ENCODE assay signal across 8 cellular contexts in genomic region chr12:56315256-56315625, GRCh38. TPM values are rescaled to one million over a fixed set of nuclear protein-coding genes. Genes with fewer than 3 reads are reported as not detected.
DNase-seq lines count a peak whose midpoint lies in the region; ATAC-seq and TF ChIP-seq lines count a peak whose summit lies in the region.

No MANE protein-coding gene starts in this region.

- no peaks in the 10 kb centered on the region for H3K9me2 ChIP-seq in neural cell (ENCODE audit: insufficient read depth, low read length)

- H3K79me2 ChIP-seq in neural cell (replicated peaks; ENCODE audit: insufficient read depth, low read length) = peaks cover 10% of the 10 kb centered on the region

- no peaks in the 10 kb centered on the region for H4K20me1 ChIP-seq in neural cell (ENCODE audit: insufficient read depth)

- no peak for TF ChIP-seq EP300 in neural cell (conservative IDR thresholded peaks at IDR 0.05; ENCODE audit: poor library complexity, severe bottlenecking)

- H3K4me3 ChIP-seq in SK-N-MC (peak overlapping the region; percentile 98), neural cell (ENCODE audit: low read length) (peak overlapping the region; percentile 91)

- H3K9me3 ChIP-seq in SK-N-MC (ENCODE audit: low read depth, low read length) (no peaks in the 10 kb centered on the region), neural cell (ENCODE audit: low read length) (no peaks in the 10 kb centered on the region)

- ATAC-seq in esophagus mucosa (peak; percentile 31), HG02588 (IDR thresholded peaks at IDR 0.05; ENCODE audit: unreplicated experiment) (no peak)

- H3K27ac ChIP-seq in SK-N-MC (no peak overlapping the region), neural cell (ENCODE audit: low read length) (peak overlapping the region; percentile 84)

- no peaks in the 10 kb centered on the region for H3K27me3 ChIP-seq in neural cell (ENCODE audit: insufficient read depth, low read depth, low read length)

- H3K36me3 ChIP-seq in SK-N-MC (ENCODE audit: insufficient read depth, low read length) (peaks cover 19% of the 10 kb centered on the region), neural cell (ENCODE audit: insufficient read depth, low read length) (peaks cover 4% of the 10 kb centered on the region)

- no peaks in the 10 kb centered on the region for H3F3A ChIP-seq in neural cell (ENCODE audit: insufficient read depth, low read length, poor library complexity, severe bottlenecking)

- H2AFZ ChIP-seq in neural cell (ENCODE audit: low read depth, low read length) = peak overlapping the region; percentile 22

- TF ChIP-seq CTCF in neural cell (IDR thresholded peaks at IDR 0.05; ENCODE audit: poor library complexity, severe bottlenecking) = no peak

- H3K9ac ChIP-seq in SK-N-MC (ENCODE audit: insufficient read length) (peak overlapping the region; percentile 92), neural cell (ENCODE audit: low read length) (peak overlapping the region; percentile 89)

- peak; percentile 70 for DNase-seq in DMS53 (lab: John Stamatoyannopoulos, UW)
- no peak for DNase-seq in DMS53 treated with DMSO at 0.1 percent for 48 hours (lab: John Stamatoyannopoulos, UW; ENCODE audit: unreplicated experiment)
- no peak for DNase-seq in SK-N-MC (ENCODE audit: low read depth, low spot score)
- no peak for DNase-seq in activated effector memory CD4-positive, alpha-beta T cell treated with Interleukin-2 at 50 U/mL for 16 hours
- DNase-seq in SKM-1 treated with dmso at 0.1 percent for 144 hours (lab: John Stamatoyannopoulos, UW; ENCODE audit: unreplicated experiment) = no peak

- TF ChIP-seq RAD21 in neural cell (conservative IDR thresholded peaks at IDR 0.05) = no peak

- peak overlapping the region; percentile 68 for H3K4me2 ChIP-seq in neural cell (ENCODE audit: low read length)

TF ChIP-seq in neural cell, 6 proteins besides CTCF, POLR2A, EP300 and RAD21:
- TF ChIP-seq TAF1 (IDR thresholded peaks at IDR 0.05; ENCODE audit: low read depth) (no peak), MXI1 (conservative IDR thresholded peaks at IDR 0.05; ENCODE audit: poor library complexity, severe bottlenecking) (no peak), POLR2AphosphoS5 (IDR thresholded peaks at IDR 0.05) (no peak), EZH2 (IDR thresholded peaks at IDR 0.05; ENCODE audit: borderline replicate concordance, insufficient read depth, low read length, poor library complexity, severe bottlenecking) (no peak), REST (IDR thresholded peaks at IDR 0.05; ENCODE audit: borderline replicate concordance) (no peak), SMC3 (conservative IDR thresholded peaks at IDR 0.05; ENCODE audit: poor library complexity) (no peak)

RNA-seq across cellular contexts. Expression of gene CNPY2, which starts 0.5 kb away (rescaled TPM):
- total RNA-seq in esophagus mucosa = 67.7 TPM
- polyA plus RNA-seq in neural cell = 169 and 175 TPM in 2 replicates
- 51.2 and 63.3 TPM in 2 replicates for polyA minus RNA-seq in neural cell

RNA-seq across cellular contexts. Expression of gene CS, which starts 15.1 kb away (rescaled TPM):
- total RNA-seq in esophagus mucosa = 215 TPM
- 65.7 and 101 TPM in 2 replicates for polyA plus RNA-seq in neural cell
- 88.1 and 99.0 TPM in 2 replicates for polyA minus RNA-seq in neural cell

RNA-seq across cellular contexts. Expression of gene PAN2, which starts 18.6 kb away (rescaled TPM):
- 21.4 TPM for total RNA-seq in esophagus mucosa
- 63.0 and 80.1 TPM in 2 replicates for polyA plus RNA-seq in neural cell
- 34.8 and 41.9 TPM in 2 replicates for polyA minus RNA-seq in neural cell

RNA-seq across cellular contexts. Expression of gene IL23A, which starts 23.4 kb away (rescaled TPM):
- 1.8 TPM for total RNA-seq in esophagus mucosa
- polyA plus RNA-seq in neural cell = 0.31 TPM in 1 of 2 replicates, not detected in the other
- polyA minus RNA-seq in neural cell = not detected in 2 replicates

RNA-seq across cellular contexts. Expression of gene STAT2, which starts 44.7 kb away (rescaled TPM):
- 54.5 TPM for total RNA-seq in esophagus mucosa
- polyA plus RNA-seq in neural cell = 88.2 and 99.3 TPM in 2 replicates
- polyA minus RNA-seq in neural cell = 55.3 and 55.7 TPM in 2 replicates
